ENCODE assay signal across 8 cellular contexts in the genomic region with DNA sequence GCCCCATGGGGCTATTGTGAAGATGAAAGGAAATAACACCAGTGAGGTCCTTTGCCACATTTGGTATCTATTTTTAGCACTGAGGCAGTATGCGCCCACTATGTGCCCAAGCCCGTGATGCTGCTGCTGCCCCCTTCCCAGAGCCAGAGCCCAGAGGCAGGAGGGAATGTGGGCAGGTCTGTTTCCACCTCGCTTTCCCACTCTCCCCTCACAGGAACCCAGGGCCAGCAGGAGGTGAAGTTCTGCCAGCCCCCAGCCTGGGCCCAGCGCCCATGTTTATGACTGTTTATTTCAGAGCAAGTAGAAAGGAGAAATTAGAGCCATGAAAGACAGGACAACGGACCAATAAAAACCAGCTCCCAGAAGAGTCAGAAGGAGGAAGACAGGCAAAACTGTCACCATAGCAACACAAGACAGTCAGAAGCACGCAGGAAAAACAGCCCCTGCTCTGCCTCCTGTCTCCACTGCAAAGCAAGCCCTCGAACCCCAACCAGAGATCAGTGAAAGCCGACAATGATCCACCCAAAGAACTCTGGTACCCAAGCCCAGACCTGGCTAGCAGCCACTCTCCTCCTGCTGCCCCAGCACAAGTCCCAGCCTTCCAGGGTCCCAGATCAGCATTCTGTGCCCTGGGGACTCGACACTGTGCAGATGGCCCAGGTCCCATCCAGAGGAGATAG. TPM values are rescaled to one million over a fixed set of nuclear protein-coding genes. Genes with fewer than 3 reads are reported as not detected.
DNase-seq lines count a peak whose midpoint lies in the region; ATAC-seq lines count a peak whose summit lies in the region.

No MANE protein-coding gene starts in this region.

- ATAC-seq in sciatic nerve (peak; percentile 74), GM18909 (IDR thresholded peaks at IDR 0.05; ENCODE audit: poor library complexity, unreplicated experiment) (no peak), HG02759 (IDR thresholded peaks at IDR 0.05; ENCODE audit: unreplicated experiment) (no peak)

- H3K9me3 ChIP-seq in MG63 = no peaks in the 10 kb centered on the region

- no peaks in the 10 kb centered on the region for H3K27me3 ChIP-seq in MG63

- DNase-seq in ELF-1 (ENCODE audit: low read depth, low spot score) (peak; percentile 24), MG63 (peak; percentile 89), astrocyte of the hippocampus (ENCODE audit: low read depth, low spot score) (peak; percentile 92), hypothalamus (lab: John Stamatoyannopoulos, UW) (peak in 43 of 51 donors; percentile 24 to 89 (median 63)), sciatic nerve (ENCODE audit: low spot score) (no peak), GM19240 (ENCODE audit: insufficient read length, low spot score) (no peak)

- intact Hi-C loops in sciatic nerve (cut with DNase I) = no loop called here

- no peaks in the 10 kb centered on the region for H3K36me3 ChIP-seq in MG63

- peak overlapping the region; percentile 4; the same call in 1 of the 2 replicates for H3K4me3 ChIP-seq in MG63

RNA-seq across cellular contexts. Expression of gene CYRIA, which starts 1.4 kb away (rescaled TPM):
- total RNA-seq in MG63 (2014; rRNA removed; shearing (Covaris generic); ENCODE audit: low replicate concordance) = 0.69 and 1.3 TPM in 2 replicates
- total RNA-seq in sciatic nerve = 16.7 TPM

Comparison
In these comparisons a context has a peak if more than half of its experiments do, and no peak if none do; other contexts are left out.
1. DNase-seq: peak in ELF-1 (single experiment), MG63 (single experiment), astrocyte of the hippocampus (single experiment) and hypothalamus (43 of 51); none in sciatic nerve (single experiment) and GM19240 (single experiment).